21 cellular contexts compared by ENCODE assay signal in genomic region chr2:231223001-231223375, GRCh38. TPM values are rescaled to one million over a fixed set of nuclear protein-coding genes. Genes with fewer than 3 reads are reported as not detected.
DNase-seq lines count a peak whose midpoint lies in the region; ATAC-seq and TF ChIP-seq lines count a peak whose summit lies in the region.
"Had no signal": no experiment of that assay in that cellular context is flagged by ENCODE, and none has a peak within 500 bp of the region (broad histone marks: within the 10 kb centered on the region; RNA-seq: fewer than 3 reads in every experiment).

No MANE protein-coding gene starts in this region.

- H4K20me1 ChIP-seq in MM.1S (ENCODE audit: insufficient read depth, low read length) = no peaks in the 10 kb centered on the region
- H4K20me1 ChIP-seq in neural progenitor cell (ENCODE audit: low read depth) = no peaks in the 10 kb centered on the region

- H3K36me3 Mint-ChIP-seq in neural progenitor cell = peaks cover 19% of the 10 kb centered on the region
- H3K36me3 Mint-ChIP-seq: natural killer cell had no signal

- intact Hi-C loops in colonic mucosa (cut with DNase I) (loop anchor here (10.0 kb wide), 1 partner anchor 118 kb away; no protein-coding TSS in a partner anchor), tibial artery (cut with DNase I; ENCODE audit: low total_unique reads) (no loop called here)

- H3K79me2 ChIP-seq in MM.1S (ENCODE audit: low read length) (no peaks in the 10 kb centered on the region), neural progenitor cell (ENCODE audit: low read depth) (no peaks in the 10 kb centered on the region)

- ATAC-seq in HG03097 (IDR thresholded peaks at IDR 0.05; ENCODE audit: low FRiP score, unreplicated experiment) = no peak
- ATAC-seq: HCT116, heart right ventricle, natural killer cell had no signal

- H3F3A ChIP-seq in MM.1S (ENCODE audit: insufficient read depth, low read length) = peaks cover 11% of the 10 kb centered on the region
- peaks cover 11% of the 10 kb centered on the region for H3F3A ChIP-seq in neural progenitor cell (ENCODE audit: low read depth)

- no peaks in the 10 kb centered on the region for H3K27me3 Mint-ChIP-seq in neural progenitor cell (ENCODE audit: insufficient read depth, low read depth)

- H3K36me3 ChIP-seq in MM.1S (replicated peaks; ENCODE audit: insufficient read depth, low read length) (no peaks in the 10 kb centered on the region), colonic mucosa (no peaks in the 10 kb centered on the region), mucosa of rectum (ENCODE audit: control insufficient read depth in 2 of 2, insufficient read depth in 2 of 2, low read length in 2 of 2) (peaks cover 0 to 2% of the 10 kb centered on the region in 2 donors), tibial artery (peaks cover 0 to 15% (median 0%) of the 10 kb centered on the region in 3 donors), neural progenitor cell (peaks cover 6% of the 10 kb centered on the region)

- H3K9me2 ChIP-seq in MM.1S (replicated peaks; ENCODE audit: insufficient read depth, low read length) = no peaks in the 10 kb centered on the region

- H3K27ac ChIP-seq in MM.1S (ENCODE audit: low read length) = peak overlapping the region; percentile 88; the same call in 1 of the 2 replicates
- peak overlapping the region; percentile 35 for H3K27ac ChIP-seq in colonic mucosa
- H3K27ac ChIP-seq in mucosa of rectum (ENCODE audit: low read depth in 2 of 2, low read length in 2 of 2) = peak overlapping the region; percentile 49 to 54
- H3K27ac ChIP-seq in tibial artery = peak overlapping the region; percentile 81 to 88
- H3K27ac ChIP-seq in neural progenitor cell = no peak overlapping the region

- H3K9me3 ChIP-seq in MM.1S (replicated peaks; ENCODE audit: insufficient read depth, low read length) (no peaks in the 10 kb centered on the region), colonic mucosa (no peaks in the 10 kb centered on the region), mucosa of rectum (ENCODE audit: control insufficient read depth in 2 of 2, low read length in 2 of 2) (no peaks in the 10 kb centered on the region), tibial artery (no peaks in the 10 kb centered on the region), neural progenitor cell (ENCODE audit: low read depth) (no peaks in the 10 kb centered on the region)
- H3K9me3 ChIP-seq: heart right ventricle had no signal

- peaks cover under 1% of the 10 kb centered on the region for H3K4me1 Mint-ChIP-seq in neural progenitor cell
- H3K4me1 Mint-ChIP-seq: activated CD4-positive, alpha-beta T cell treated with anti-CD3 and anti-CD28 coated beads, Interleukin-2, amount 10 ng/mL, durations not matched to agents 24 days and 14 days; immature natural killer cell; natural killer cell had no signal

- TF ChIP-seq CTCF in MM.1S (IDR thresholded peaks at IDR 0.05; ENCODE audit: low read length) = no peak
- no peak for TF ChIP-seq CTCF in colonic mucosa (IDR thresholded peaks at IDR 0.05)
- TF ChIP-seq CTCF in tibial artery (IDR thresholded peaks at IDR 0.05) = no peak
- no peak for TF ChIP-seq CTCF in neural progenitor cell (IDR thresholded peaks at IDR 0.05)

- H3K4me1 ChIP-seq in MM.1S (ENCODE audit: low read length) (peaks cover 11% of the 10 kb centered on the region), colonic mucosa (peaks cover 4% of the 10 kb centered on the region), mucosa of rectum (ENCODE audit: control insufficient read depth in 2 of 2, insufficient read depth in 2 of 2, low read length in 2 of 2) (peaks cover 0 to 3% of the 10 kb centered on the region in 2 donors), tibial artery (peaks cover 0 to 38% (median 13%) of the 10 kb centered on the region in 4 donors), neural progenitor cell (no peaks in the 10 kb centered on the region)

- H3K9me3 Mint-ChIP-seq in neural progenitor cell = no peaks in the 10 kb centered on the region
- H3K9me3 Mint-ChIP-seq: activated CD4-positive, alpha-beta T cell treated with anti-CD3 and anti-CD28 coated beads, Interleukin-2, amount 10 ng/mL, durations not matched to agents 24 days and 14 days; activated T-helper 2 cell treated with anti-CD3 and anti-CD28 coated beads, Interferon-gamma antibody, Interleukin-2, Interleukin-4, amounts not matched to agents 10 μg/mL and 5 μg/mL and 100 μg/mL, durations not matched to agents 14 hours and 24 hours and 36 hours; immature natural killer cell; natural killer cell had no signal

- H3K27ac Mint-ChIP-seq in neural progenitor cell = no peak overlapping the region
- H3K27ac Mint-ChIP-seq: activated CD4-positive, alpha-beta T cell treated with anti-CD3 and anti-CD28 coated beads, Interleukin-2, amount 10 ng/mL, durations not matched to agents 24 days and 14 days; activated T-helper 2 cell treated with anti-CD3 and anti-CD28 coated beads, Interferon-gamma antibody, Interleukin-2, Interleukin-4, amounts not matched to agents 10 μg/mL and 5 μg/mL and 100 μg/mL, durations not matched to agents 14 hours and 24 hours and 36 hours; immature natural killer cell; natural killer cell had no signal

- H2AFZ ChIP-seq in MM.1S (ENCODE audit: low read length) (no peak overlapping the region), neural progenitor cell (replicated peaks) (no peak overlapping the region)

- no peak overlapping the region for H3K9ac ChIP-seq in MM.1S (ENCODE audit: low read length)
- H3K9ac ChIP-seq in colonic mucosa (ENCODE audit: low read depth in 2 of 2, low read length in 2 of 2) = no peak overlapping the region
- H3K9ac ChIP-seq in mucosa of rectum (ENCODE audit: low read depth in 1 of 2, low read length in 2 of 2) = no peak overlapping the region
- no peak overlapping the region for H3K9ac ChIP-seq in neural progenitor cell

- H3K4me2 ChIP-seq in MM.1S (ENCODE audit: low read depth, low read length) (peak overlapping the region; percentile 53; the same call in 1 of the 2 replicates), neural progenitor cell (no peak overlapping the region)

- no peak overlapping the region for H3K4me3 Mint-ChIP-seq in neural progenitor cell
- H3K4me3 Mint-ChIP-seq: activated CD4-positive, alpha-beta T cell treated with anti-CD3 and anti-CD28 coated beads, Interleukin-2, amount 10 ng/mL, durations not matched to agents 24 days and 14 days; immature natural killer cell; natural killer cell had no signal

- DNase-seq in MM.1S (no peak), colonic mucosa (no peak), tibial artery (no peak), NCI-H1694 treated with DMSO at 0.1 percent for 48 hours (lab: John Stamatoyannopoulos, UW) (no peak), neural progenitor cell (ENCODE audit: low spot score) (no peak)
- DNase-seq in stimulated activated naive CD4-positive, alpha-beta T cell treated with Interleukin-2 at 50 U/mL for 16 hours (lab: John Stamatoyannopoulos, UW) = no peak
- DNase-seq: activated CD4-positive, alpha-beta T cell treated with anti-CD3 and anti-CD28 coated beads, Interleukin-2, amount 10 ng/mL, durations not matched to agents 24 days and 14 days; effector memory CD4-positive, alpha-beta T cell; heart right ventricle; immature natural killer cell; natural killer cell; NCI-H2029; NCI-H510A; small intestine; stimulated activated CD4-positive, alpha-beta T cell treated with anti-CD3 and anti-CD28 coated beads, Interleukin-4, amount 100 ng/mL, for 4 hours; substantia nigra; T-helper 1 cell had no signal

- H3K27me3 ChIP-seq in MM.1S (replicated peaks; ENCODE audit: insufficient read depth, low read length) (no peaks in the 10 kb centered on the region), colonic mucosa (no peaks in the 10 kb centered on the region), mucosa of rectum (ENCODE audit: control insufficient read depth in 2 of 2, insufficient read depth in 2 of 2, low read length in 2 of 2) (no peaks in the 10 kb centered on the region), tibial artery (no peaks in the 10 kb centered on the region), neural progenitor cell (no peaks in the 10 kb centered on the region)
- H3K27me3 ChIP-seq: heart right ventricle had no signal

- H3K4me3 ChIP-seq in MM.1S (ENCODE audit: low read length) (no peak overlapping the region), colonic mucosa (no peak overlapping the region), mucosa of rectum (ENCODE audit: low read length in 2 of 2) (no peak overlapping the region), tibial artery (peak overlapping the region in 1 of 2 donors; percentile 9), neural progenitor cell (no peak overlapping the region)
- H3K4me3 ChIP-seq: heart right ventricle had no signal

RNA-seq across cellular contexts. Expression of gene ARMC9, which starts 24.6 kb away (rescaled TPM):
- total RNA-seq in colonic mucosa (10 to 100 TPM in 1 of 2 donors, 1 to 10 TPM in 1; 9.8 to 17.2 TPM), neural progenitor cell (ENCODE audit: low replicate concordance) (42.8 and 45.8 TPM in 2 replicates)
